ENCODE assay signal across 1 cellular context in genomic region chr2:41395692-41396091, GRCh38.
TF ChIP-seq lines count a peak whose summit lies in the region.

No MANE protein-coding gene starts in this region.

TF ChIP-seq in HepG2, 621 proteins besides CTCF, POLR2A, EP300 and RAD21 (continued from another document):
- TF ChIP-seq NFAT5 (CRISPR knock-in tag; IDR thresholded peaks at IDR 0.05) (no peak), ATF7 (IDR thresholded peaks at IDR 0.05) (peak; percentile 82), ATF7 (CRISPR knock-in tag; IDR thresholded peaks at IDR 0.05) (no peak), MTA1 (CRISPR knock-in tag; IDR thresholded peaks at IDR 0.05; ENCODE audit: borderline replicate concordance) (no peak), CEBPB (IDR thresholded peaks at IDR 0.05; ENCODE audit: borderline replicate concordance, low read depth, low read length) (peak; percentile 64), HNRNPL (IDR thresholded peaks at IDR 0.05; ENCODE audit: low read depth, low read length) (no peak), KLF15 (CRISPR knock-in tag; IDR thresholded peaks at IDR 0.05; ENCODE audit: borderline replicate concordance) (no peak), ZNF17 (CRISPR knock-in tag; IDR thresholded peaks at IDR 0.05) (no peak), IKZF5 (CRISPR knock-in tag; IDR thresholded peaks at IDR 0.05) (no peak)
